ENCODE assay signal across 11 cellular contexts in genomic region chr14:69713976-69714716, GRCh38. TPM values are rescaled to one million over a fixed set of nuclear protein-coding genes. Genes with fewer than 3 reads are reported as not detected.
DNase-seq lines count a peak whose midpoint lies in the region; ATAC-seq and TF ChIP-seq lines count a peak whose summit lies in the region.
"Had no signal": no experiment of that assay in that cellular context is flagged by ENCODE, and none has a peak within 500 bp of the region (broad histone marks: within the 10 kb centered on the region; RNA-seq: fewer than 3 reads in every experiment).

No MANE protein-coding gene starts in this region.

- intact Hi-C loops in activated T-helper 2 cell treated with anti-CD3 and anti-CD28 coated beads, Interferon-gamma antibody, Interleukin-2, Interleukin-4, amounts not matched to agents 10 μg/mL and 5 μg/mL and 100 μg/mL, durations not matched to agents 14 hours and 24 hours and 36 hours (cut with micrococcal nuclease): loop anchor here (2.0 kb wide), 1 partner anchor 17 kb away; no protein-coding TSS in a partner anchor

- no peaks in the 10 kb centered on the region for H3K27me3 Mint-ChIP-seq in activated T-helper 2 cell treated with anti-CD3 and anti-CD28 coated beads, Interferon-gamma antibody, Interleukin-2, Interleukin-4, amounts not matched to agents 10 μg/mL and 5 μg/mL and 100 μg/mL, durations not matched to agents 14 hours and 24 hours and 36 hours (ENCODE audit: low read depth)
- peaks cover 3% of the 10 kb centered on the region for H3K27me3 Mint-ChIP-seq in nephron progenitor cell (ENCODE audit: low read depth, poor library complexity)

- no peaks in the 10 kb centered on the region for H3K9me3 Mint-ChIP-seq in activated T-helper 2 cell treated with anti-CD3 and anti-CD28 coated beads, Interferon-gamma antibody, Interleukin-2, Interleukin-4, amounts not matched to agents 10 μg/mL and 5 μg/mL and 100 μg/mL, durations not matched to agents 14 hours and 24 hours and 36 hours
- H3K9me3 Mint-ChIP-seq in nephron progenitor cell: no peaks in the 10 kb centered on the region

- TF ChIP-seq CTCF in nephron progenitor cell (IDR thresholded peaks at IDR 0.05): no peak

- peaks cover 64% of the 10 kb centered on the region for H3K4me1 Mint-ChIP-seq in activated T-helper 2 cell treated with anti-CD3 and anti-CD28 coated beads, Interferon-gamma antibody, Interleukin-2, Interleukin-4, amounts not matched to agents 10 μg/mL and 5 μg/mL and 100 μg/mL, durations not matched to agents 14 hours and 24 hours and 36 hours (ENCODE audit: low read depth)
- peaks cover 75% of the 10 kb centered on the region for H3K4me1 Mint-ChIP-seq in nephron progenitor cell

- ATAC-seq in HG03280 (IDR thresholded peaks at IDR 0.05; ENCODE audit: unreplicated experiment): no peak

- DNase-seq in DMS53 (lab: John Stamatoyannopoulos, UW) (peak; percentile 89), NCI-H187 treated with DMSO at 0.1 percent for 48 hours (lab: John Stamatoyannopoulos, UW) (peak; percentile 78), nephron progenitor cell (no peak), SK-N-DZ (ENCODE audit: low spot score) (no peak), UCSD-AML1 (lab: John Stamatoyannopoulos, UW; ENCODE audit: unreplicated experiment) (no peak), medulla oblongata (ENCODE audit: extremely low spot score) (no peak)
- DNase-seq in activated T-helper 2 cell treated with anti-CD3 and anti-CD28 coated beads, Interferon-gamma antibody, Interleukin-2, Interleukin-4, amounts not matched to agents 10 μg/mL and 5 μg/mL and 100 μg/mL, durations not matched to agents 14 hours and 24 hours and 36 hours (ENCODE audit: low spot score): no peak
- DNase-seq: dermis blood vessel endothelial cell, GF-D8, OCI-M1 had no signal

- H3K4me3 Mint-ChIP-seq in activated T-helper 2 cell treated with anti-CD3 and anti-CD28 coated beads, Interferon-gamma antibody, Interleukin-2, Interleukin-4, amounts not matched to agents 10 μg/mL and 5 μg/mL and 100 μg/mL, durations not matched to agents 14 hours and 24 hours and 36 hours (ENCODE audit: low read depth): no peak overlapping the region
- H3K4me3 Mint-ChIP-seq in nephron progenitor cell: peak overlapping the region; percentile 5

- H3K36me3 Mint-ChIP-seq in activated T-helper 2 cell treated with anti-CD3 and anti-CD28 coated beads, Interferon-gamma antibody, Interleukin-2, Interleukin-4, amounts not matched to agents 10 μg/mL and 5 μg/mL and 100 μg/mL, durations not matched to agents 14 hours and 24 hours and 36 hours (ENCODE audit: low read depth): peaks cover 65% of the 10 kb centered on the region
- peaks cover 4% of the 10 kb centered on the region for H3K36me3 Mint-ChIP-seq in nephron progenitor cell (ENCODE audit: low read depth)

- peak overlapping the region; percentile 44 for H3K27ac Mint-ChIP-seq in activated T-helper 2 cell treated with anti-CD3 and anti-CD28 coated beads, Interferon-gamma antibody, Interleukin-2, Interleukin-4, amounts not matched to agents 10 μg/mL and 5 μg/mL and 100 μg/mL, durations not matched to agents 14 hours and 24 hours and 36 hours
- peak overlapping the region; percentile 81 for H3K27ac Mint-ChIP-seq in nephron progenitor cell

RNA-seq across cellular contexts. Expression of gene SRSF5, which starts 52.8 kb away (rescaled TPM):
- total RNA-seq in activated T-helper 2 cell treated with anti-CD3 and anti-CD28 coated beads, Interferon-gamma antibody, Interleukin-2, Interleukin-4, amounts not matched to agents 10 μg/mL and 5 μg/mL and 100 μg/mL, durations not matched to agents 14 hours and 24 hours and 36 hours: 316 and 358 TPM in 2 replicates
- polyA plus RNA-seq in SK-N-DZ (2014; cell fraction: cytosol; rRNA removed): 182 and 202 TPM in 2 replicates
- 676 and 919 TPM in 2 replicates for polyA plus RNA-seq in SK-N-DZ (2014; cell fraction: nucleus; rRNA removed)

Comparison
In these comparisons a context has a peak if more than half of its experiments do, and no peak if none do; other contexts are left out.
1. DNase-seq: peak in DMS53 (single experiment) and NCI-H187 treated with DMSO at 0.1 percent for 48 hours (single experiment); none in activated T-helper 2 cell treated with anti-CD3 and anti-CD28 coated beads, Interferon-gamma antibody, Interleukin-2, Interleukin-4, amounts not matched to agents 10 μg/mL and 5 μg/mL and 100 μg/mL, durations not matched to agents 14 hours and 24 hours and 36 hours (single experiment), nephron progenitor cell (single experiment), SK-N-DZ (single experiment), UCSD-AML1 (single experiment) and medulla oblongata (single experiment).